ENCODE assay signal across 19 cellular contexts in genomic region chr2:38948387-38948882, GRCh38. TPM values are rescaled to one million over a fixed set of nuclear protein-coding genes. Genes with fewer than 3 reads are reported as not detected.
"Had no signal": no experiment of that assay in that cellular context is flagged by ENCODE, and none has a peak within 500 bp of the region (broad histone marks: within the 10 kb centered on the region; RNA-seq: fewer than 3 reads in every experiment).

No MANE protein-coding gene starts in this region.

- H3K27me3 Mint-ChIP-seq: activated CD4-positive, alpha-beta memory T cell treated with anti-CD3 and anti-CD28 coated beads for 36 hours; activated CD4-positive, alpha-beta T cell treated with anti-CD3 and anti-CD28 coated beads for 36 hours; brain had no signal

- H3K4me1 ChIP-seq: ascending aorta, breast epithelium, colonic mucosa had no signal

- H3K4me1 Mint-ChIP-seq: activated CD4-positive, alpha-beta T cell treated with anti-CD3 and anti-CD28 coated beads for 36 hours; activated CD8-positive, alpha-beta memory T cell treated with anti-CD3 and anti-CD28 coated beads, Interleukin-2, amount 10 ng/mL, durations not matched to agents 7 days and 5 days; activated naive CD4-positive, alpha-beta T cell treated with anti-CD3 and anti-CD28 coated beads, Interleukin-2, amount 10 ng/mL, durations not matched to agents 7 days and 5 days; activated naive CD8-positive, alpha-beta T cell treated with anti-CD3 and anti-CD28 coated beads, Interleukin-2, amount 10 ng/mL, durations not matched to agents 7 days and 5 days had no signal

- H3K9me3 ChIP-seq: ascending aorta, breast epithelium, colonic mucosa had no signal

- H3K4me3 Mint-ChIP-seq: activated CD4-positive, alpha-beta memory T cell treated with anti-CD3 and anti-CD28 coated beads for 36 hours; activated CD4-positive, alpha-beta T cell treated with anti-CD3 and anti-CD28 coated beads for 36 hours; activated CD4-positive, alpha-beta T cell treated with anti-CD3 and anti-CD28 coated beads, Interleukin-2, amount 10 ng/mL, durations not matched to agents 24 days and 14 days; activated CD8-positive, alpha-beta memory T cell treated with anti-CD3 and anti-CD28 coated beads, Interleukin-2, amount 10 ng/mL, durations not matched to agents 7 days and 5 days; activated CD8-positive, alpha-beta T cell treated with anti-CD3 and anti-CD28 coated beads, Interleukin-2, amount 10 ng/mL, durations not matched to agents 7 days and 5 days; activated naive CD4-positive, alpha-beta T cell treated with anti-CD3 and anti-CD28 coated beads, Interleukin-2, amount 10 ng/mL, durations not matched to agents 7 days and 5 days; activated naive CD8-positive, alpha-beta T cell treated with anti-CD3 and anti-CD28 coated beads, Interleukin-2, amount 10 ng/mL, durations not matched to agents 7 days and 5 days; activated T-helper 1 cell treated with anti-CD3 and anti-CD28 coated beads, Interleukin-12 subunit alpha, Interleukin-12 subunit beta, Interleukin-2, Interleukin-4 antibody, amounts not matched to agents 30 ng/mL and 10 ng/mL and 1 ng/mL, durations not matched to agents 14 hours and 24 hours and 36 hours; brain; endodermal cell; T-helper 1 cell treated with Interleukin-12 subunit alpha and Interleukin-12 subunit beta and Interleukin-4 antibody, amounts not matched to agents 30 μg/mL and 1 μg/mL, for 36 hours had no signal

- H3K36me3 Mint-ChIP-seq: activated CD4-positive, alpha-beta memory T cell treated with anti-CD3 and anti-CD28 coated beads for 36 hours; activated CD8-positive, alpha-beta memory T cell treated with anti-CD3 and anti-CD28 coated beads, Interleukin-2, amount 10 ng/mL, durations not matched to agents 7 days and 5 days; activated naive CD4-positive, alpha-beta T cell treated with anti-CD3 and anti-CD28 coated beads, Interleukin-2, amount 10 ng/mL, durations not matched to agents 7 days and 5 days; activated naive CD4-positive, alpha-beta T cell treated with anti-CD3 and anti-CD28 coated beads, Interleukin-2, amount 50 U/mL, for 72 hours; activated naive CD8-positive, alpha-beta T cell treated with anti-CD3 and anti-CD28 coated beads, Interleukin-2, amount 10 ng/mL, durations not matched to agents 7 days and 5 days; brain had no signal

- H3K4me3 ChIP-seq: ascending aorta, breast epithelium, cardiac muscle cell, colonic mucosa had no signal

- H3K27me3 ChIP-seq: ascending aorta, breast epithelium, cardiac muscle cell, colonic mucosa had no signal

- H3K36me3 ChIP-seq: ascending aorta, breast epithelium, cardiac muscle cell, colonic mucosa had no signal

- H3K9me3 Mint-ChIP-seq: activated CD4-positive, alpha-beta memory T cell treated with anti-CD3 and anti-CD28 coated beads for 36 hours; activated CD4-positive, alpha-beta T cell treated with anti-CD3 and anti-CD28 coated beads, Interleukin-2, amount 10 ng/mL, durations not matched to agents 24 days and 14 days; activated naive CD4-positive, alpha-beta T cell treated with anti-CD3 and anti-CD28 coated beads, Interleukin-2, amount 10 ng/mL, durations not matched to agents 7 days and 5 days; activated naive CD4-positive, alpha-beta T cell treated with anti-CD3 and anti-CD28 coated beads, Interleukin-2, amount 50 U/mL, for 72 hours; activated naive CD8-positive, alpha-beta T cell treated with anti-CD3 and anti-CD28 coated beads, Interleukin-2, amount 10 ng/mL, durations not matched to agents 7 days and 5 days; activated T-helper 1 cell treated with anti-CD3 and anti-CD28 coated beads, Interleukin-12 subunit alpha, Interleukin-12 subunit beta, Interleukin-2, Interleukin-4 antibody, amounts not matched to agents 30 ng/mL and 10 ng/mL and 1 ng/mL, durations not matched to agents 14 hours and 24 hours and 36 hours; activated T-helper 2 cell treated with anti-CD3 and anti-CD28 coated beads, Interferon-gamma antibody, Interleukin-2, Interleukin-4, amounts not matched to agents 10 μg/mL and 5 μg/mL and 100 μg/mL, durations not matched to agents 14 hours and 24 hours and 36 hours; brain; endodermal cell; T-helper 1 cell treated with Interleukin-12 subunit alpha and Interleukin-12 subunit beta and Interleukin-4 antibody, amounts not matched to agents 30 μg/mL and 1 μg/mL, for 36 hours had no signal

- H3K27ac Mint-ChIP-seq: activated CD4-positive, alpha-beta memory T cell treated with anti-CD3 and anti-CD28 coated beads for 36 hours; activated CD4-positive, alpha-beta T cell treated with anti-CD3 and anti-CD28 coated beads for 36 hours; activated CD4-positive, alpha-beta T cell treated with anti-CD3 and anti-CD28 coated beads, Interleukin-2, amount 10 ng/mL, durations not matched to agents 24 days and 14 days; activated CD8-positive, alpha-beta memory T cell treated with anti-CD3 and anti-CD28 coated beads, Interleukin-2, amount 10 ng/mL, durations not matched to agents 7 days and 5 days; activated CD8-positive, alpha-beta T cell treated with anti-CD3 and anti-CD28 coated beads, Interleukin-2, amount 10 ng/mL, durations not matched to agents 7 days and 5 days; activated naive CD4-positive, alpha-beta T cell treated with anti-CD3 and anti-CD28 coated beads, Interleukin-2, amount 10 ng/mL, durations not matched to agents 7 days and 5 days; activated naive CD8-positive, alpha-beta T cell treated with anti-CD3 and anti-CD28 coated beads, Interleukin-2, amount 10 ng/mL, durations not matched to agents 7 days and 5 days; activated T-helper 1 cell treated with anti-CD3 and anti-CD28 coated beads, Interleukin-12 subunit alpha, Interleukin-12 subunit beta, Interleukin-2, Interleukin-4 antibody, amounts not matched to agents 30 ng/mL and 10 ng/mL and 1 ng/mL, durations not matched to agents 14 hours and 24 hours and 36 hours; activated T-helper 2 cell treated with anti-CD3 and anti-CD28 coated beads, Interferon-gamma antibody, Interleukin-2, Interleukin-4, amounts not matched to agents 10 μg/mL and 5 μg/mL and 100 μg/mL, durations not matched to agents 14 hours and 24 hours and 36 hours; brain; endodermal cell; T-helper 1 cell treated with Interleukin-12 subunit alpha and Interleukin-12 subunit beta and Interleukin-4 antibody, amounts not matched to agents 30 μg/mL and 1 μg/mL, for 36 hours had no signal

- H3K27ac ChIP-seq: ascending aorta, cardiac muscle cell, colonic mucosa had no signal

RNA-seq across cellular contexts. Expression of gene ARHGEF33, which starts 58.8 kb away (rescaled TPM):
- total RNA-seq: esophagus mucosa; T-helper 2 cell treated with Interferon-gamma antibody and Interleukin-4, amounts not matched to agents 100 ng/mL and 5 ng/mL, for 36 hours had no signal
